ENCODE assay signal across 9 cellular contexts in genomic region chr17:81004336-81005015, GRCh38. TPM values are rescaled to one million over a fixed set of nuclear protein-coding genes. Genes with fewer than 3 reads are reported as not detected.
DNase-seq lines count a peak whose midpoint lies in the region; ATAC-seq and TF ChIP-seq lines count a peak whose summit lies in the region.
"Had no signal": no experiment of that assay in that cellular context is flagged by ENCODE, and none has a peak within 500 bp of the region (broad histone marks: within the 10 kb centered on the region; RNA-seq: fewer than 3 reads in every experiment).

No MANE protein-coding gene starts in this region.

- CTCF ChIA-PET in AG04449 (lab: Yijun Ruan, JAX), result interaction anchor here (1.1 to 1.4 kb wide), 3 partner anchors 90 to 98 kb away, joined by 3 read pairs; no protein-coding TSS in a partner anchor

- H3K4me3 ChIP-seq in AG04449 (ENCODE audit: low read depth, low read length), result peak overlapping the region; percentile 12; the same call in 1 of the 2 replicates

- H3K9me3 Mint-ChIP-seq in central memory CD8-positive, alpha-beta T cell, result no peaks in the 10 kb centered on the region
- peaks cover 9% of the 10 kb centered on the region for H3K9me3 Mint-ChIP-seq in nephron progenitor cell

- DNase-seq in AG04449 (ENCODE audit: low read depth, low spot score) (no peak), HuH-7.5 (ENCODE audit: low spot score) (peak; percentile 21), nephron progenitor cell (no peak), cerebellum (ENCODE audit: low spot score) (no peak), NCI-H187 (lab: John Stamatoyannopoulos, UW) (no peak), NCI-H1436 (lab: John Stamatoyannopoulos, UW) (no peak)
- no peak for DNase-seq in central memory CD8-positive, alpha-beta T cell (ENCODE audit: low spot score in 2 of 2)
- DNase-seq: NCI-H2171 had no signal

- H3K4me1 Mint-ChIP-seq in central memory CD8-positive, alpha-beta T cell, result peaks cover 18% of the 10 kb centered on the region
- peaks cover 24% of the 10 kb centered on the region for H3K4me1 Mint-ChIP-seq in nephron progenitor cell

- peak; percentile 81 for ATAC-seq in central memory CD8-positive, alpha-beta T cell (replicated peaks; ENCODE audit: extremely low read depth, poor library complexity, severe bottlenecking)
- no peak for ATAC-seq in GM19397 (IDR thresholded peaks at IDR 0.05; ENCODE audit: unreplicated experiment)

- peaks cover 25% of the 10 kb centered on the region for H3K27me3 Mint-ChIP-seq in central memory CD8-positive, alpha-beta T cell
- H3K27me3 Mint-ChIP-seq in nephron progenitor cell (ENCODE audit: low read depth, poor library complexity), result peaks cover 57% of the 10 kb centered on the region

- H3K36me3 Mint-ChIP-seq in central memory CD8-positive, alpha-beta T cell (ENCODE audit: insufficient read depth), result peaks cover 2% of the 10 kb centered on the region
- peaks cover 4% of the 10 kb centered on the region for H3K36me3 Mint-ChIP-seq in nephron progenitor cell (ENCODE audit: low read depth)

- peak overlapping the region; percentile 44 for H3K4me3 Mint-ChIP-seq in central memory CD8-positive, alpha-beta T cell
- peak overlapping the region; percentile 81 for H3K4me3 Mint-ChIP-seq in nephron progenitor cell

- no peak overlapping the region for H3K27ac Mint-ChIP-seq in central memory CD8-positive, alpha-beta T cell (ENCODE audit: low read depth)
- H3K27ac Mint-ChIP-seq in nephron progenitor cell, result no peak overlapping the region

- TF ChIP-seq CTCF in AG04449 (IDR thresholded peaks at IDR 0.05; ENCODE audit: insufficient read depth, low read length, missing control alignments) (no peak), nephron progenitor cell (IDR thresholded peaks at IDR 0.05) (no peak)

- POLR2A ChIA-PET in AG04449 (lab: Yijun Ruan, JAX), result no interaction called here

RNA-seq across cellular contexts. Expression of gene CHMP6, which starts 12.8 kb away (rescaled TPM):
- 13.7 TPM for total RNA-seq in cerebellum

RNA-seq across cellular contexts. Expression of gene BAIAP2, which starts 30.5 kb away (rescaled TPM):
- 33.7 TPM for total RNA-seq in cerebellum
